ENCODE assay signal across 16 cellular contexts in genomic region chr18:57845468-57846103, GRCh38. TPM values are rescaled to one million over a fixed set of nuclear protein-coding genes. Genes with fewer than 3 reads are reported as not detected.
DNase-seq lines count a peak whose midpoint lies in the region; ATAC-seq and TF ChIP-seq lines count a peak whose summit lies in the region.
"Had no signal": no experiment of that assay in that cellular context is flagged by ENCODE, and none has a peak within 500 bp of the region (broad histone marks: within the 10 kb centered on the region; RNA-seq: fewer than 3 reads in every experiment).

No MANE protein-coding gene starts in this region.

- H3K4me3 Mint-ChIP-seq in progenitor cell of endocrine pancreas (ENCODE audit: low read depth), result no peak overlapping the region
- H3K4me3 Mint-ChIP-seq: activated naive CD8-positive, alpha-beta T cell treated with anti-CD3 and anti-CD28 coated beads for 36 hours; CD14-positive monocyte; central memory CD8-positive, alpha-beta T cell had no signal

- no peak for TF ChIP-seq CTCF in OCI-LY3 (IDR thresholded peaks at IDR 0.05; ENCODE audit: low read depth, low read length)
- TF ChIP-seq CTCF in choroid plexus epithelial cell (conservative IDR thresholded peaks at IDR 0.05; ENCODE audit: low read depth, low read length), result no peak
- TF ChIP-seq CTCF in progenitor cell of endocrine pancreas (IDR thresholded peaks at IDR 0.05; ENCODE audit: unreplicated experiment), result no peak

- no peaks in the 10 kb centered on the region for H3K79me2 ChIP-seq in OCI-LY3 (ENCODE audit: low read length)

- no peaks in the 10 kb centered on the region for H3K9me3 ChIP-seq in OCI-LY3 (ENCODE audit: insufficient read depth, low read length)
- H3K9me3 ChIP-seq: thoracic aorta had no signal

- no peaks in the 10 kb centered on the region for H3K36me3 ChIP-seq in OCI-LY3 (replicated peaks; ENCODE audit: low read depth, low read length)
- H3K36me3 ChIP-seq: thoracic aorta had no signal

- H2AFZ ChIP-seq in OCI-LY3 (ENCODE audit: low read depth, low read length), result peak overlapping the region; percentile 16

- peak overlapping the region; percentile 63 for H3K27ac Mint-ChIP-seq in progenitor cell of endocrine pancreas
- H3K27ac Mint-ChIP-seq: activated naive CD8-positive, alpha-beta T cell treated with anti-CD3 and anti-CD28 coated beads for 36 hours had no signal

- peak; percentile 49 for DNase-seq in choroid plexus epithelial cell (ENCODE audit: low read depth)
- no peak for DNase-seq in progenitor cell of endocrine pancreas (ENCODE audit: low spot score, unreplicated experiment)
- DNase-seq in NCI-H748 (lab: John Stamatoyannopoulos, UW; ENCODE audit: unreplicated experiment), result no peak
- no peak for DNase-seq in activated effector memory CD4-positive, alpha-beta T cell treated with anti-CD3 and anti-CD28 coated beads, Interleukin-2, amount 50 U/mL, for 16 hours
- DNase-seq: activated naive CD8-positive, alpha-beta T cell treated with anti-CD3 and anti-CD28 coated beads for 36 hours; activated T-cell treated with anti-CD3 and anti-CD28 coated beads, Interleukin-2, amount 50 U/mL, for 1 hour; KG1; NCI-H1092; right cardiac atrium; stimulated activated CD4-positive, alpha-beta T cell treated with anti-CD3 and anti-CD28 coated beads, Interleukin-1b, Interleukin-23, amount 100 ng/mL, for 48 hours had no signal

- H4K20me1 ChIP-seq in OCI-LY3 (ENCODE audit: insufficient read depth, low read length), result no peaks in the 10 kb centered on the region

- H3K27me3 Mint-ChIP-seq in progenitor cell of endocrine pancreas, result no peaks in the 10 kb centered on the region

- H3K27ac ChIP-seq in OCI-LY3 (ENCODE audit: low read length), result peak overlapping the region; percentile 87
- H3K27ac ChIP-seq: thoracic aorta had no signal

- H3K4me2 ChIP-seq in OCI-LY3 (ENCODE audit: low read length), result peak overlapping the region; percentile 64

- H3K27me3 ChIP-seq in OCI-LY3 (ENCODE audit: low read depth, low read length), result peaks cover 19% of the 10 kb centered on the region; the same call in 1 of the 2 replicates

- H3K9ac ChIP-seq in OCI-LY3 (ENCODE audit: low read length), result peak overlapping the region; percentile 67

- H3K36me3 Mint-ChIP-seq in progenitor cell of endocrine pancreas (ENCODE audit: insufficient read depth), result no peaks in the 10 kb centered on the region
- H3K36me3 Mint-ChIP-seq: activated naive CD8-positive, alpha-beta T cell treated with anti-CD3 and anti-CD28 coated beads for 36 hours; CD14-positive monocyte had no signal

- H3K9me3 Mint-ChIP-seq in progenitor cell of endocrine pancreas (ENCODE audit: low read depth), result no peaks in the 10 kb centered on the region
- H3K9me3 Mint-ChIP-seq: central memory CD8-positive, alpha-beta T cell had no signal

- peak; percentile 38 for ATAC-seq in GM18907 (IDR thresholded peaks at IDR 0.05; ENCODE audit: unreplicated experiment)
- no peak for ATAC-seq in GM18867 (IDR thresholded peaks at IDR 0.05; ENCODE audit: unreplicated experiment)

- peaks cover 7% of the 10 kb centered on the region for H3K4me1 Mint-ChIP-seq in progenitor cell of endocrine pancreas (ENCODE audit: low read depth)
- H3K4me1 Mint-ChIP-seq: CD14-positive monocyte; central memory CD8-positive, alpha-beta T cell had no signal

- H3K4me1 ChIP-seq in OCI-LY3 (ENCODE audit: low read length), result peaks cover 71% of the 10 kb centered on the region

- peak overlapping the region; percentile 30 for H3K4me3 ChIP-seq in OCI-LY3 (ENCODE audit: low read length)
- H3K4me3 ChIP-seq in choroid plexus epithelial cell (ENCODE audit: low read depth, low read length), result no peak overlapping the region
- H3K4me3 ChIP-seq: thoracic aorta had no signal

RNA-seq across cellular contexts. Expression of gene ATP8B1, which starts 42.5 kb away (rescaled TPM):
- total RNA-seq in progenitor cell of endocrine pancreas, result 21.7 and 21.9 TPM in 2 replicates
